Comparison of ENCODE assay signal across 9 cellular contexts in the genomic region with DNA sequence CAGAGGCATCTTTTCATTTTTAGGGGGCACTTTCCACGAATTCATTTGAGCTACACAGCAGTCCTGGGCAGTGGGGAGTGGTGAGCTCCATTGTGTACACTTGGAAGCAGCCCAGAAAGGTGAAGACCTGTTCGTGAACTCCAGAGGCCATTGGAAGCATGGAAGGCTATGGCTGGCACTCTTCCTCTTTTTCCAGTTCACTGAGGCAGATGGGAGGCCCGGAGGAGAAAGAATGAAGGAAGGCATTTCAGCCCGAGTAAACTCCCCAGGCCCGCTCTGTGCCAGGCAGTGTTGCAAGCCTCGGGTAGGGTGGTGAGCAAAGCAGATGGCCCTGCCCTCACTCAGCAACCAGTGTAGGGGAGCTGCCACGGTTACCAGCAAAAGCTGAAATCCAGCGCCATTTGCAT. TPM values are rescaled to one million over a fixed set of nuclear protein-coding genes. Genes with fewer than 3 reads are reported as not detected.
DNase-seq lines count a peak whose midpoint lies in the region; ATAC-seq, FAIRE-seq and TF ChIP-seq lines count a peak whose summit lies in the region.
"Had no signal": no experiment of that assay in that cellular context is flagged by ENCODE, and none has a peak within 500 bp of the region (broad histone marks: within the 10 kb centered on the region; RNA-seq: fewer than 3 reads in every experiment).

No MANE protein-coding gene starts in this region.

- H3K36me3 ChIP-seq in stomach (peaks cover 0 to 4% (median 1%) of the 10 kb centered on the region in 4 donors), small intestine (ENCODE audit: control insufficient read depth in 2 of 2, insufficient read depth in 2 of 2, low read length in 2 of 2) (no peaks in the 10 kb centered on the region)
- H3K36me3 ChIP-seq: BLaER1 had no signal

- no peak for TF ChIP-seq POLR2A in stomach (IDR thresholded peaks at IDR 0.05)

- DNase-seq in NCI-H1092 treated with DMSO at 0.1 percent for 48 hours (lab: John Stamatoyannopoulos, UW) (peak; percentile 26), NCI-H1092 (lab: John Stamatoyannopoulos, UW) (no peak), NCI-H2029 treated with DMSO at 0.1 percent for 48 hours (lab: John Stamatoyannopoulos, UW) (peak; percentile 49), kidney glomerular epithelial cell (lab: John Stamatoyannopoulos, UW) (peak; percentile 69), stomach (peak; percentile 47), small intestine (no peak)

- peaks cover 0 to 3% (median 0%) of the 10 kb centered on the region in 3 donors for H3K27me3 ChIP-seq in stomach
- H3K27me3 ChIP-seq in small intestine (ENCODE audit: control insufficient read depth in 2 of 2, insufficient read depth in 2 of 2, low read length in 2 of 2): no peaks in the 10 kb centered on the region
- H3K27me3 ChIP-seq: BLaER1 had no signal

- ATAC-seq in GM19463 (IDR thresholded peaks at IDR 0.05; ENCODE audit: unreplicated experiment): no peak

- H3K4me3 ChIP-seq in stomach (peak overlapping the region; percentile 75 to 90 (median 82)), small intestine (ENCODE audit: low read depth in 1 of 2, low read length in 2 of 2) (peak overlapping the region in 1 of 2 donors; percentile 80)
- H3K4me3 ChIP-seq: BLaER1 had no signal

- TF ChIP-seq EP300 in stomach (IDR thresholded peaks at IDR 0.05): no peak

- peaks cover 0 to 2% (median 0%) of the 10 kb centered on the region in 5 experiments for H3K9me3 Mint-ChIP-seq in brain

- intact Hi-C loops in stomach (cut with DNase I; ENCODE audit: low total_unique reads): no loop called here

- H3K4me1 ChIP-seq in stomach (peaks cover 35 to 65% (median 59%) of the 10 kb centered on the region in 4 donors), small intestine (ENCODE audit: control insufficient read depth in 2 of 2, insufficient read depth in 1 of 2, low read depth in 1 of 2, low read length in 1 of 2) (peaks cover 6 to 13% of the 10 kb centered on the region in 2 donors)

- H3K36me3 Mint-ChIP-seq in brain: peaks cover 24% of the 10 kb centered on the region

- no peak for FAIRE-seq in small intestine (lab: Jason Lieb, UNC)

- WGBS in stomach, 5 donors: 11 to 26% (median 17%) methylated on average over 7 to 8 of the region's 8 CpGs
- WGBS in small intestine, 3 donors: 31 to 43% (median 37%) methylated on average over 8 of the region's 8 CpGs

- H3K9me3 ChIP-seq in stomach: no peaks in the 10 kb centered on the region
- no peaks in the 10 kb centered on the region for H3K9me3 ChIP-seq in small intestine (ENCODE audit: control insufficient read depth, low read depth)

- peaks cover 50% of the 10 kb centered on the region for H3K4me1 Mint-ChIP-seq in brain

- H3K27ac ChIP-seq in stomach (peak overlapping the region; percentile 82 to 94 (median 86)), small intestine (ENCODE audit: low read depth in 1 of 2, low read length in 1 of 2) (peak overlapping the region in 1 of 2 donors; percentile 11)
- H3K27ac ChIP-seq: BLaER1 had no signal

- H3K27ac Mint-ChIP-seq in brain: peak overlapping the region in 4 of 5 experiments; percentile 50 to 91 (median 82)

- H3K27me3 Mint-ChIP-seq in brain: peaks cover 14% of the 10 kb centered on the region

- TF ChIP-seq CTCF in brain (conservative IDR thresholded peaks at IDR 0.05): no peak
- TF ChIP-seq CTCF in stomach (IDR thresholded peaks at IDR 0.05): no peak

- H3K4me3 Mint-ChIP-seq in brain: peak overlapping the region; percentile 93 to 98 (median 95)

RNA-seq across cellular contexts. Expression of a gene that starts 0.7 kb away (rescaled TPM):
- polyA plus RNA-seq in brain (ENCODE audit: insufficient read depth, low read depth, low replicate concordance) (158 TPM), stomach (10 to 100 TPM; 20.0 to 77.5 (median 70.1) TPM), small intestine (100 to 1,000 TPM in 1 of 3 donors, 10 to 100 TPM in 1, 1 to 10 TPM in 1; 7.0 to 162 (median 14.3) TPM)
- 100 to 1,000 TPM in 1 of 5 donors, 10 to 100 TPM in 4; 25.7 to 347 (median 67.9) TPM for total RNA-seq in stomach

Comparison
In these comparisons a context has a peak if more than half of its experiments do, and no peak if none do; other contexts are left out.
1. DNase-seq: peak in NCI-H1092 treated with DMSO at 0.1 percent for 48 hours (single experiment), NCI-H2029 treated with DMSO at 0.1 percent for 48 hours (single experiment), kidney glomerular epithelial cell (single experiment) and stomach (single experiment); none in NCI-H1092 (single experiment) and small intestine (single experiment).